ENCODE assay signal across 8 cellular contexts in genomic region chr1:151047925-151048644, GRCh38. TPM values are rescaled to one million over a fixed set of nuclear protein-coding genes. Genes with fewer than 3 reads are reported as not detected.
DNase-seq lines count a peak whose midpoint lies in the region; ATAC-seq, FAIRE-seq and TF ChIP-seq lines count a peak whose summit lies in the region.

No MANE protein-coding gene starts in this region.

- TF ChIP-seq POLR2A in heart left ventricle (IDR thresholded peaks at IDR 0.05), result no peak

- H3K27ac Mint-ChIP-seq in Calu3 (ENCODE audit: unreplicated experiment), result peak overlapping the region; percentile 57

- no peak for FAIRE-seq in pancreas (lab: Jason Lieb, UNC)

- in situ Hi-C loops in SK-MEL-5 (cut with HindIII; ENCODE audit: low pct_unique_long_range_greater_than_20kb, low sequenced_read_pairs), result no loop called here

- TF ChIP-seq CTCF in Calu3 (IDR thresholded peaks at IDR 0.05; ENCODE audit: unreplicated experiment), result peak; percentile 71
- no peak for TF ChIP-seq CTCF in LNCaP clone FGC (IDR thresholded peaks at IDR 0.05; ENCODE audit: control insufficient read depth, extremely low read depth, insufficient read depth)
- TF ChIP-seq CTCF in heart left ventricle (IDR thresholded peaks at IDR 0.05), result peak in 8 of 12 donors; percentile 30 to 65 (median 50)
- TF ChIP-seq CTCF in pancreas (IDR thresholded peaks at IDR 0.05), result no peak

- DNase-seq in Calu3 (peak; percentile 79), LNCaP clone FGC (ENCODE audit: low read depth) (no peak), SK-MEL-5 (ENCODE audit: low read depth, low spot score) (peak; percentile 79), amygdala (lab: John Stamatoyannopoulos, UW) (peak in 47 of 56 donors; percentile 22 to 78 (median 61)), heart left ventricle (peak; percentile 72 to 84 (median 79)), pancreas (peak; percentile 66 to 91 (median 78))

- H3K36me3 ChIP-seq in heart left ventricle (peaks cover 0 to 40% (median 23%) of the 10 kb centered on the region in 9 donors), pancreas (peaks cover 0 to 15% (median 7%) of the 10 kb centered on the region in 3 donors)

- H3K4me1 ChIP-seq in heart left ventricle, result peaks cover 0 to 42% (median 19%) of the 10 kb centered on the region in 12 donors
- peaks cover 0 to 13% (median 4%) of the 10 kb centered on the region in 3 donors for H3K4me1 ChIP-seq in pancreas

- CTCF ChIA-PET in Calu3 (lab: Charles Lee), result interaction anchor here (0.5 to 1.5 kb wide), 11 partner anchors 8 to 172 kb away, joined by 3 to 13 read pairs (median 5); partner anchors contain the start of genes ANXA9, ARNT, CDC42SE1 and GABPB2

- H3K27me3 Mint-ChIP-seq in Calu3 (ENCODE audit: unreplicated experiment), result no peaks in the 10 kb centered on the region

- BruUV-seq in Calu3 (replicated peaks; lab: Mats Ljungman, UMichigan), result TSS peak; percentile 71

- peaks cover 52% of the 10 kb centered on the region for H3K36me3 Mint-ChIP-seq in Calu3 (ENCODE audit: insufficient read depth, unreplicated experiment)

- peak overlapping the region; percentile 53 to 95 (median 90) for H3K27ac ChIP-seq in heart left ventricle
- H3K27ac ChIP-seq in pancreas, result peak overlapping the region; percentile 63 to 79 (median 71)

- intact Hi-C loops in Calu3 (cut with micrococcal nuclease; ENCODE audit: unreplicated experiment) (no loop called here), heart left ventricle (cut with DNase I) (loop anchor here in 3 of 10 donors (1.0 to 5.0 kb wide), 3 partner anchors 24 to 41 kb away; partner anchors contain the start of genes MINDY1 (in 1 of the 3) and PRUNE1 (in 1 of the 3)), pancreas (cut with DNase I) (no loop called here)

- H3K4me1 Mint-ChIP-seq in Calu3 (ENCODE audit: low read depth, unreplicated experiment), result no peaks in the 10 kb centered on the region

- no peaks in the 10 kb centered on the region for H3K9me3 Mint-ChIP-seq in Calu3 (ENCODE audit: low read depth, unreplicated experiment)

- ATAC-seq in GM21515 (IDR thresholded peaks at IDR 0.05; ENCODE audit: unreplicated experiment) (peak; percentile 52), heart left ventricle (peak; percentile 70 to 86 (median 84)), pancreas (peak; percentile 86 to 92 (median 88)), GM18858 (IDR thresholded peaks at IDR 0.05; ENCODE audit: unreplicated experiment) (no peak)

- WGBS in heart left ventricle, 4 donors, result 0% methylated on average over 1 to 48 of the region's 48 CpGs
- 0% methylated on average over 48 of the region's 48 CpGs for WGBS in pancreas, 2 donors

- peak overlapping the region; percentile 37 for H3K4me3 ChIP-seq in LNCaP clone FGC (ENCODE audit: low read depth, low read length)
- H3K4me3 ChIP-seq in heart left ventricle, result peak overlapping the region; percentile 60 to 87 (median 77)
- H3K4me3 ChIP-seq in pancreas, result peak overlapping the region; percentile 52 to 86 (median 70)

- H3K27me3 ChIP-seq in heart left ventricle, result no peaks in the 10 kb centered on the region
- H3K27me3 ChIP-seq in pancreas, result no peaks in the 10 kb centered on the region

- no peaks in the 10 kb centered on the region for H3K9me3 ChIP-seq in heart left ventricle
- no peaks in the 10 kb centered on the region for H3K9me3 ChIP-seq in pancreas

- H3K4me3 Mint-ChIP-seq in Calu3 (ENCODE audit: low read depth, unreplicated experiment), result peak overlapping the region; percentile 85

RNA-seq across cellular contexts. Expression of gene C1orf56, which starts 0.5 kb away (rescaled TPM):
- total RNA-seq in Calu3 (2022) (8.5 and 9.5 TPM in 2 replicates), heart left ventricle (10 to 100 TPM in 3 of 9 donors, 1 to 10 TPM in 6; 7.1 to 14.2 (median 8.0) TPM), pancreas (1 to 10 TPM; 2.6 to 4.1 (median 3.2) TPM)
- total RNA-seq in SK-MEL-5 (2014; rRNA removed; shearing (Covaris generic)), result 16.0 and 17.9 TPM in 2 replicates
- 37.9 and 39.4 TPM in 2 replicates for polyA plus RNA-seq in SK-MEL-5 (2015; cell fraction: cytosol; rRNA removed)
- polyA plus RNA-seq in SK-MEL-5 (2015; cell fraction: nucleus; rRNA removed), result 6.0 and 8.7 TPM in 2 replicates
- polyA plus RNA-seq in heart left ventricle (1 to 10 TPM; 6.3 to 7.5 TPM), pancreas (1 to 10 TPM; 3.0 to 4.8 TPM)

RNA-seq across cellular contexts. Expression of gene CDC42SE1, which starts 11.3 kb away (rescaled TPM):
- 103 and 110 TPM in 2 replicates for total RNA-seq in Calu3 (2022)
- total RNA-seq in SK-MEL-5 (2014; rRNA removed; shearing (Covaris generic)), result 95.8 and 99.9 TPM in 2 replicates
- 63.4 and 80.5 TPM in 2 replicates for polyA plus RNA-seq in SK-MEL-5 (2015; cell fraction: cytosol; rRNA removed)
- polyA plus RNA-seq in SK-MEL-5 (2015; cell fraction: nucleus; rRNA removed), result 205 and 236 TPM in 2 replicates
- 10 to 100 TPM; 21.7 to 65.9 (median 28.2) TPM for total RNA-seq in heart left ventricle
- 10 to 100 TPM; 20.3 to 37.8 TPM for polyA plus RNA-seq in heart left ventricle
- total RNA-seq in pancreas, result 10 to 100 TPM; 22.0 to 54.5 (median 27.0) TPM
- polyA plus RNA-seq in pancreas, result 10 to 100 TPM; 32.0 to 40.9 TPM

RNA-seq across cellular contexts. Expression of gene BNIPL, which starts 11.7 kb away (rescaled TPM):
- total RNA-seq in Calu3 (2022) (1.2 and 2.4 TPM in 2 replicates), heart left ventricle (under 1 TPM in 7 of 9 donors, not detected in 2; 0.09 to 0.59 (median 0.38) TPM), pancreas (under 1 TPM; 0.12 to 0.40 (median 0.14) TPM)
- 0.11 and 0.16 TPM in 2 replicates for total RNA-seq in SK-MEL-5 (2014; rRNA removed; shearing (Covaris generic))
- polyA plus RNA-seq in SK-MEL-5 (2015; cell fraction: cytosol; rRNA removed), result 0.08 TPM in 1 of 2 replicates, not detected in the other
- polyA plus RNA-seq in SK-MEL-5 (2015; cell fraction: nucleus; rRNA removed), result 0.33 and 1.2 TPM in 2 replicates
- polyA plus RNA-seq in heart left ventricle (under 1 TPM; 0.07 to 0.65 TPM), pancreas (under 1 TPM; 0.31 to 0.34 TPM)

RNA-seq across cellular contexts. Expression of gene MLLT11, which starts 12.1 kb away (rescaled TPM):
- total RNA-seq in Calu3 (2022) (1.5 and 2.1 TPM in 2 replicates), heart left ventricle (10 to 100 TPM in 7 of 9 donors, 1 to 10 TPM in 2; 4.8 to 54.1 (median 20.5) TPM), pancreas (under 1 TPM; 0.19 to 0.86 (median 0.35) TPM)
- 3.5 and 3.6 TPM in 2 replicates for total RNA-seq in SK-MEL-5 (2014; rRNA removed; shearing (Covaris generic))
- polyA plus RNA-seq in SK-MEL-5 (2015; cell fraction: cytosol; rRNA removed), result 5.3 and 5.7 TPM in 2 replicates
- 6.4 and 7.4 TPM in 2 replicates for polyA plus RNA-seq in SK-MEL-5 (2015; cell fraction: nucleus; rRNA removed)
- polyA plus RNA-seq in heart left ventricle (10 to 100 TPM in 1 of 2 donors, 1 to 10 TPM in 1; 5.4 to 23.4 TPM), pancreas (1 to 10 TPM; 1.2 to 3.3 TPM)

RNA-seq across cellular contexts. Expression of gene GABPB2, which starts 22.5 kb away (rescaled TPM):
- total RNA-seq in Calu3 (2022), result 10.9 and 13.6 TPM in 2 replicates
- total RNA-seq in SK-MEL-5 (2014; rRNA removed; shearing (Covaris generic)), result 6.7 and 8.1 TPM in 2 replicates
- polyA plus RNA-seq in SK-MEL-5 (2015; cell fraction: cytosol; rRNA removed), result 5.4 and 10.0 TPM in 2 replicates
- 4.8 and 6.4 TPM in 2 replicates for polyA plus RNA-seq in SK-MEL-5 (2015; cell fraction: nucleus; rRNA removed)
- 10 to 100 TPM in 8 of 9 donors, 1 to 10 TPM in 1; 5.9 to 15.2 (median 11.7) TPM for total RNA-seq in heart left ventricle
- 1 to 10 TPM; 4.6 to 8.9 TPM for polyA plus RNA-seq in heart left ventricle
- 1 to 10 TPM; 3.7 to 8.7 (median 5.7) TPM for total RNA-seq in pancreas
- 1 to 10 TPM; 4.5 to 5.0 TPM for polyA plus RNA-seq in pancreas

Comparison
In these comparisons a context has a peak if more than half of its experiments do, and no peak if none do; other contexts are left out.
1. CTCF ChIP-seq: peak in Calu3 (single experiment) and heart left ventricle (8 of 12); none in LNCaP clone FGC (single experiment) and pancreas (0 of 4).
2. Peak in every context shown above with its lines, with median percentiles within 50 percentile points of each other: H3K4me3 ChIP-seq.